8 cellular contexts compared by ENCODE assay signal in the genomic region with DNA sequence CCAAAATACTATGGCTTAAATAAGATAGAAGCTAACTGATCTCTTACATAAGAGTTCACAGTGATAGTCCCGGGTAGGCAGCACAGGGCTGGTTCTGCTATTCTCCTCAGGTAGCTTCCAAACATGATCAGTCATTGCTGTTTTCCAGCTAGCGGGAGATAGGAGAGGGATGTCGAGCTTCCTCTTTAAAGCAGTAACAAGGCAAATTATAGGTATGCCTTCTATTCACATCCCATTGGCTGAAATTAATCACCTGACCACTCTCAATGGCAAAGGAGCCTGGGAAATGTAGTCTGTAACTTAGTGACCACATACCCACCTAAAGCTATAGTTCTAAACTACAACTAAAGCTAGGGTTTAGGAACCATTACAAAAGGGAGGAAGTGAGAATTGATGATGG. TPM values are rescaled to one million over a fixed set of nuclear protein-coding genes. Genes with fewer than 3 reads are reported as not detected.
A peak's percentile ranks its signal among the peaks of the same experiment; 100 is the strongest.
DNase-seq lines count a peak whose midpoint lies in the region; ATAC-seq lines count a peak whose summit lies in the region.

No MANE protein-coding gene starts in this region.

- peak; percentile 50 to 71 for DNase-seq in NCI-H2081 (lab: John Stamatoyannopoulos, UW)
- DNase-seq in NCI-H2081 treated with DMSO at 0.1 percent for 48 hours (lab: John Stamatoyannopoulos, UW) = no peak
- DNase-seq in NCI-H510A treated with DMSO at 0.1 percent for 48 hours (lab: John Stamatoyannopoulos, UW) = peak; percentile 35
- DNase-seq in activated T-helper 1 cell treated with anti-CD3 and anti-CD28 coated beads, Interleukin-12 subunit alpha, Interleukin-12 subunit beta, Interleukin-2, Interleukin-4 antibody, amounts not matched to agents 30 ng/mL and 10 ng/mL and 1 ng/mL, durations not matched to agents 14 hours and 24 hours and 36 hours (ENCODE audit: low spot score) = peak; percentile 4
- peak; percentile 83 for DNase-seq in iPS-NIHi11 (ENCODE audit: low spot score)
- DNase-seq in stimulated activated CD4-positive, alpha-beta T cell treated with anti-CD3 and anti-CD28 coated beads, Interleukin-12 subunit alpha, Interleukin-12 subunit beta, amount 100 ng/mL, for 4 hours = no peak

- peaks cover 5% of the 10 kb centered on the region for H3K4me1 Mint-ChIP-seq in activated T-helper 1 cell treated with anti-CD3 and anti-CD28 coated beads, Interleukin-12 subunit alpha, Interleukin-12 subunit beta, Interleukin-2, Interleukin-4 antibody, amounts not matched to agents 30 ng/mL and 10 ng/mL and 1 ng/mL, durations not matched to agents 14 hours and 24 hours and 36 hours (ENCODE audit: low read depth)

- H3K4me3 Mint-ChIP-seq in activated T-helper 1 cell treated with anti-CD3 and anti-CD28 coated beads, Interleukin-12 subunit alpha, Interleukin-12 subunit beta, Interleukin-2, Interleukin-4 antibody, amounts not matched to agents 30 ng/mL and 10 ng/mL and 1 ng/mL, durations not matched to agents 14 hours and 24 hours and 36 hours = no peak overlapping the region

- intact Hi-C loops in activated T-helper 1 cell treated with anti-CD3 and anti-CD28 coated beads, Interleukin-12 subunit alpha, Interleukin-12 subunit beta, Interleukin-2, Interleukin-4 antibody, amounts not matched to agents 30 ng/mL and 10 ng/mL and 1 ng/mL, durations not matched to agents 14 hours and 24 hours and 36 hours (cut with micrococcal nuclease) = loop anchor here (1.0 kb wide), 1 partner anchor 35 kb away; a partner anchor contains a TSS

- peaks cover 4% of the 10 kb centered on the region for H3K27me3 Mint-ChIP-seq in activated T-helper 1 cell treated with anti-CD3 and anti-CD28 coated beads, Interleukin-12 subunit alpha, Interleukin-12 subunit beta, Interleukin-2, Interleukin-4 antibody, amounts not matched to agents 30 ng/mL and 10 ng/mL and 1 ng/mL, durations not matched to agents 14 hours and 24 hours and 36 hours (ENCODE audit: insufficient read depth)

- H3K27ac Mint-ChIP-seq in activated T-helper 1 cell treated with anti-CD3 and anti-CD28 coated beads, Interleukin-12 subunit alpha, Interleukin-12 subunit beta, Interleukin-2, Interleukin-4 antibody, amounts not matched to agents 30 ng/mL and 10 ng/mL and 1 ng/mL, durations not matched to agents 14 hours and 24 hours and 36 hours = no peak overlapping the region

- ATAC-seq in GM19463 (IDR thresholded peaks at IDR 0.05; ENCODE audit: unreplicated experiment) (peak; percentile 99), HG03432 (IDR thresholded peaks at IDR 0.05; ENCODE audit: unreplicated experiment) (peak; percentile 95)

- H3K9me3 Mint-ChIP-seq in activated T-helper 1 cell treated with anti-CD3 and anti-CD28 coated beads, Interleukin-12 subunit alpha, Interleukin-12 subunit beta, Interleukin-2, Interleukin-4 antibody, amounts not matched to agents 30 ng/mL and 10 ng/mL and 1 ng/mL, durations not matched to agents 14 hours and 24 hours and 36 hours = no peaks in the 10 kb centered on the region

- no peaks in the 10 kb centered on the region for H3K36me3 Mint-ChIP-seq in activated T-helper 1 cell treated with anti-CD3 and anti-CD28 coated beads, Interleukin-12 subunit alpha, Interleukin-12 subunit beta, Interleukin-2, Interleukin-4 antibody, amounts not matched to agents 30 ng/mL and 10 ng/mL and 1 ng/mL, durations not matched to agents 14 hours and 24 hours and 36 hours (ENCODE audit: low read depth)

RNA-seq across cellular contexts. Expression of a gene that starts 34.5 kb away (rescaled TPM):
- total RNA-seq in activated T-helper 1 cell treated with anti-CD3 and anti-CD28 coated beads, Interleukin-12 subunit alpha, Interleukin-12 subunit beta, Interleukin-2, Interleukin-4 antibody, amounts not matched to agents 30 ng/mL and 10 ng/mL and 1 ng/mL, durations not matched to agents 14 hours and 24 hours and 36 hours = 72.1 and 79.4 TPM in 2 replicates

Comparison
In these comparisons a context has a peak if more than half of its experiments do, and no peak if none do; other contexts are left out.
1. DNase-seq: peak in NCI-H2081 (2 of 2), NCI-H510A treated with DMSO at 0.1 percent for 48 hours (single experiment), activated T-helper 1 cell treated with anti-CD3 and anti-CD28 coated beads, Interleukin-12 subunit alpha, Interleukin-12 subunit beta, Interleukin-2, Interleukin-4 antibody, amounts not matched to agents 30 ng/mL and 10 ng/mL and 1 ng/mL, durations not matched to agents 14 hours and 24 hours and 36 hours (single experiment) and iPS-NIHi11 (single experiment); none in NCI-H2081 treated with DMSO at 0.1 percent for 48 hours (single experiment) and stimulated activated CD4-positive, alpha-beta T cell treated with anti-CD3 and anti-CD28 coated beads, Interleukin-12 subunit alpha, Interleukin-12 subunit beta, amount 100 ng/mL, for 4 hours (single experiment).